In genomic region chr5:75694781-75695180, GRCh38 we compare ENCODE assay signal across 29 cellular contexts.
"Had no signal": no experiment of that assay in that cellular context is flagged by ENCODE, and none has a peak within 500 bp of the region (broad histone marks: within the 10 kb centered on the region; RNA-seq: fewer than 3 reads in every experiment).

No MANE protein-coding gene starts in this region.

- H3K9me3 ChIP-seq: left ventricle myocardium inferior, neutrophil, prostate gland, stomach, testis, thyroid gland, transverse colon, upper lobe of left lung, vagina had no signal

- DNase-seq: islet precursor cell; left ventricle myocardium inferior; mesendoderm; naive B cell; natural killer cell; nephron progenitor cell; occipital lobe; posterior cingulate gyrus; retina; right cardiac atrium; stimulated activated CD4-positive, alpha-beta T cell treated with anti-CD3 and anti-CD28 coated beads, Interleukin-12 subunit alpha, Interleukin-12 subunit beta, amount 100 ng/mL, for 4 hours; stimulated activated CD4-positive, alpha-beta T cell treated with anti-CD3 and anti-CD28 coated beads, Interleukin-15, amount 100 ng/mL, for 24 hours; stimulated activated CD4-positive, alpha-beta T cell treated with anti-CD3 and anti-CD28 coated beads, Interleukin-2, amount 100 ng/mL, for 24 hours; stimulated activated CD4-positive, alpha-beta T cell treated with anti-CD3 and anti-CD28 coated beads, Interleukin-4, amount 100 ng/mL, for 1 hour; stimulated activated naive B cell treated with anti-CD40 and anti-IgM and Interleukin-4, amounts not matched to agents 10 μg/mL and 1 μg/mL and 100 μg/mL, for 72 hours; stimulated activated naive CD8-positive, alpha-beta T cell treated with anti-CD3 and anti-CD28 coated beads, Interleukin-15, Interleukin-2, amounts not matched to agents 100 U/mL and 50 U/mL, for 24 hours; stomach; testis; thyroid gland; transverse colon; upper lobe of left lung had no signal

- H3K4me3 Mint-ChIP-seq: mesothelial cell of epicardium; naive B cell; natural killer cell; neural progenitor cell; stimulated activated naive B cell treated with anti-CD40 and anti-IgM and Interleukin-4, amounts not matched to agents 10 μg/mL and 1 μg/mL and 100 μg/mL, for 72 hours had no signal

- H3K4me1 Mint-ChIP-seq: mesothelial cell of epicardium, nephron progenitor cell, neural progenitor cell had no signal

- H3K4me2 ChIP-seq: neural progenitor cell had no signal

- H3K9ac ChIP-seq: neural progenitor cell had no signal

- H3K4me1 ChIP-seq: neural progenitor cell, prostate gland, stomach, testis, thyroid gland, transverse colon, upper lobe of left lung, vagina had no signal

- H2AFZ ChIP-seq: neural progenitor cell had no signal

- H3K27ac Mint-ChIP-seq: mesothelial cell of epicardium; nephron progenitor cell; neural progenitor cell; stimulated activated naive B cell treated with anti-CD40 and anti-IgM and Interleukin-4, amounts not matched to agents 10 μg/mL and 1 μg/mL and 100 μg/mL, for 72 hours had no signal

- H3K36me3 ChIP-seq: prostate gland had no signal

- H3K9me3 Mint-ChIP-seq: natural killer cell; stimulated activated naive B cell treated with anti-CD40 and anti-IgM and Interleukin-4, amounts not matched to agents 10 μg/mL and 1 μg/mL and 100 μg/mL, for 72 hours had no signal

- H3K27me3 ChIP-seq: neural progenitor cell, neutrophil, stomach, testis, thyroid gland, transverse colon, upper lobe of left lung, vagina had no signal

- H3K4me3 ChIP-seq: left ventricle myocardium inferior, lung, neural progenitor cell, prostate gland, skin epidermis, stomach, testis, thyroid gland, transverse colon, upper lobe of left lung, vagina had no signal

- H3K27me3 Mint-ChIP-seq: naive B cell; stimulated activated naive B cell treated with anti-CD40 and anti-IgM and Interleukin-4, amounts not matched to agents 10 μg/mL and 1 μg/mL and 100 μg/mL, for 72 hours had no signal

- H3K27ac ChIP-seq: left ventricle myocardium inferior, neural progenitor cell, neutrophil, prostate gland, skin epidermis, stomach, testis, thyroid gland, transverse colon, upper lobe of left lung, vagina had no signal

- ATAC-seq: natural killer cell; right cardiac atrium; sciatic nerve; stimulated activated naive B cell treated with anti-CD40 and anti-IgM and Interleukin-4, amounts not matched to agents 10 μg/mL and 1 μg/mL and 100 μg/mL, for 72 hours; stimulated activated naive CD8-positive, alpha-beta T cell treated with anti-CD3 and anti-CD28 coated beads, Interleukin-15, Interleukin-2, amounts not matched to agents 100 U/mL and 50 U/mL, for 24 hours had no signal
